In genomic region chr12:120214626-120215356, GRCh38 we compare ENCODE assay signal across 23 cellular contexts.
"Had no signal": no experiment of that assay in that cellular context is flagged by ENCODE, and none has a peak within 500 bp of the region (broad histone marks: within the 10 kb centered on the region; RNA-seq: fewer than 3 reads in every experiment).

No MANE protein-coding gene starts in this region.

- DNase-seq: activated CD4-positive, alpha-beta T cell treated with anti-CD3 and anti-CD28 coated beads, Interleukin-2, amount 50 U/mL, for 4 hours; activated CD8-positive, alpha-beta memory T cell treated with anti-CD3 and anti-CD28 coated beads for 24 hours; activated CD8-positive, alpha-beta memory T cell treated with anti-CD3 and anti-CD28 coated beads, Interleukin-2, amount 50 U/mL, for 4 hours; activated T-cell treated with anti-CD3 and anti-CD28 coated beads, Interleukin-2, amount 50 U/mL, for 24 hours; adrenal gland; central memory CD4-positive, alpha-beta T cell; dermis blood vessel endothelial cell; effector CD8-positive, alpha-beta T cell; foreskin melanocyte; glutamatergic neuron; hippocampal formation; midbrain; sigmoid colon; stimulated activated CD4-positive, alpha-beta T cell treated with anti-CD3 and anti-CD28 coated beads, Interleukin-2, amount 100 ng/mL, for 48 hours; stimulated activated CD8-positive, alpha-beta memory T cell treated with anti-CD3 and anti-CD28 coated beads, Interleukin-4, amount 100 ng/mL, for 48 hours; stimulated activated naive B cell treated with anti-CD40 and anti-IgM and Interleukin-4, amounts not matched to agents 10 μg/mL and 1 μg/mL and 100 μg/mL, for 72 hours; T1000; transverse colon had no signal

- FAIRE-seq: astrocyte, urothelium cell line had no signal

- H3K27me3 ChIP-seq: adrenal gland, sigmoid colon, transverse colon had no signal

- H3K9me3 ChIP-seq: adrenal gland, sigmoid colon, transverse colon had no signal

- H3K27ac ChIP-seq: adrenal gland, sigmoid colon, transverse colon had no signal

- H3K4me1 ChIP-seq: sigmoid colon had no signal

- H3K4me2 ChIP-seq: smooth muscle cell had no signal

- ATAC-seq: activated T-helper 17 cell treated with anti-CD3 and anti-CD28 coated beads, Interleukin-2, amount 50 U/mL, for 72 hours; esophagus mucosa; stimulated activated naive B cell treated with anti-CD40 and anti-IgM and Interleukin-4, amounts not matched to agents 10 μg/mL and 1 μg/mL and 100 μg/mL, for 72 hours had no signal

- H3K4me3 ChIP-seq: adrenal gland, sigmoid colon, smooth muscle cell, transverse colon had no signal
